ENCODE assay signal across 8 cellular contexts in genomic region chr9:126914458-126915280, GRCh38. TPM values are rescaled to one million over a fixed set of nuclear protein-coding genes. Genes with fewer than 3 reads are reported as not detected.
DNase-seq lines count a peak whose midpoint lies in the region; ATAC-seq, FAIRE-seq and TF ChIP-seq lines count a peak whose summit lies in the region.

A gene with protein sequence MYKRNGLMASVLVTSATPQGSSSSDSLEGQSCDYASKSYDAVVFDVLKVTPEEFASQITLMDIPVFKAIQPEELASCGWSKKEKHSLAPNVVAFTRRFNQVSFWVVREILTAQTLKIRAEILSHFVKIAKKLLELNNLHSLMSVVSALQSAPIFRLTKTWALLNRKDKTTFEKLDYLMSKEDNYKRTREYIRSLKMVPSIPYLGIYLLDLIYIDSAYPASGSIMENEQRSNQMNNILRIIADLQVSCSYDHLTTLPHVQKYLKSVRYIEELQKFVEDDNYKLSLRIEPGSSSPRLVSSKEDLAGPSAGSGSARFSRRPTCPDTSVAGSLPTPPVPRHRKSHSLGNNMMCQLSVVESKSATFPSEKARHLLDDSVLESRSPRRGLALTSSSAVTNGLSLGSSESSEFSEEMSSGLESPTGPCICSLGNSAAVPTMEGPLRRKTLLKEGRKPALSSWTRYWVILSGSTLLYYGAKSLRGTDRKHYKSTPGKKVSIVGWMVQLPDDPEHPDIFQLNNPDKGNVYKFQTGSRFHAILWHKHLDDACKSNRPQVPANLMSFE (plus strand): TSS chr9:126914782. CDS start chr9:126962290, 47,508 bp downstream.

- H3K4me3 ChIP-seq in HepG2 (replicated peaks in 1 of 3; ENCODE audit: insufficient read depth in 1 of 3, low read depth in 2 of 3, low read length in 3 of 3), result peak within 1 kb of the TSS; percentile 63 to 83 (median 69)

- in situ Hi-C loops in HepG2 (cut with HindIII; ENCODE audit: extremely low pct_ligation_motif_present, low pct_unique_long_range_greater_than_20kb), result no loop called here

- no peaks in the 10 kb centered on the region for H3K79me2 ChIP-seq in HepG2 (ENCODE audit: insufficient read depth, low read length)

- no peak for TF ChIP-seq CTCF in HepG2 (CRISPR knock-in tag; IDR thresholded peaks at IDR 0.05)

- H3K27ac ChIP-seq in HepG2 (ENCODE audit: extremely low read length, insufficient read depth, low read length), result no peak within 1 kb of the TSS

- peaks cover 42% of the 10 kb centered on the region for H3K4me1 ChIP-seq in HepG2 (ENCODE audit: insufficient read depth, low read length)

- peak; percentile 99 for ATAC-seq in GM19438 (IDR thresholded peaks at IDR 0.05; ENCODE audit: low read depth, unreplicated experiment)
- ATAC-seq in HG03565 (IDR thresholded peaks at IDR 0.05; ENCODE audit: unreplicated experiment), result peak; percentile 94
- ATAC-seq in HepG2, result peak; percentile 95

- no peak; a peak in 1 of 4 replicates for TF ChIP-seq POLR2A in HepG2 (IDR thresholded peaks at IDR 0.05; ENCODE audit: insufficient read depth in 1 of 2, low read depth in 2 of 2, low read length in 2 of 2)

- H3K27me3 ChIP-seq in HepG2 (ENCODE audit: control insufficient read depth in 1 of 2, insufficient read depth in 2 of 2, low read length in 2 of 2), result 0 out of 5 replicates have a peak, but pooled peaks cover 0 to 6% of the 10 kb centered on the region in 2 experiments

- FAIRE-seq in HepG2 (lab: Jason Lieb, UNC), result peak; percentile 61

- 5% methylated on average over 16 of the region's 105 CpGs for WGBS in HepG2 (ENCODE audit: low lambda C conversion rate)

- POLR2A ChIA-PET in HepG2 (lab: Yijun Ruan, JAX), result interaction anchor here (0.5 to 1.5 kb wide), 2 partner anchors 110 to 1144 kb away, joined by 4 to 5 read pairs; partner anchors contain the start of gene ZBTB43

- DNase-seq in CD1c-positive myeloid dendritic cell (ENCODE audit: extremely low spot score), result peak; percentile 97
- DNase-seq in NCI-H748 treated with DMSO at 0.1 percent for 48 hours (lab: John Stamatoyannopoulos, UW), result peak; percentile 90
- peak; percentile 80 to 83 for DNase-seq in activated CD4-positive, alpha-beta T cell treated with anti-CD3 and anti-CD28 coated beads, Interleukin-2, amount 50 U/mL, for 4 hours
- peak; percentile 94 for DNase-seq in dermis blood vessel endothelial cell
- peak; percentile 88 for DNase-seq in HepG2 (ENCODE audit: low spot score)
- DNase-seq in stimulated activated CD4-positive, alpha-beta T cell treated with anti-CD3 and anti-CD28 coated beads, Interleukin-2, amount 100 ng/mL, for 4 hours (ENCODE audit: low read depth), result peak; percentile 69

- no peak within 1 kb of the TSS for H2AFZ ChIP-seq in HepG2 (ENCODE audit: low read length)

- intact Hi-C loops in HepG2 (cut with micrococcal nuclease; ENCODE audit: unreplicated experiment), result no loop called here

- no TSS peak for BruUV-seq in HepG2 (replicated peaks; lab: Mats Ljungman, UMichigan)

- H3K9ac ChIP-seq in HepG2 (ENCODE audit: insufficient read depth, low read depth, low read length), result peak within 1 kb of the TSS; percentile 60

- TF ChIP-seq RAD21 in HepG2 (CRISPR knock-in tag; IDR thresholded peaks at IDR 0.05), result no peak

- CTCF ChIA-PET in HepG2 (lab: Yijun Ruan, JAX; ENCODE audit: low intra/inter-chr PET ratio, low total read pairs), result no interaction called here

- no peak for TF ChIP-seq EP300 in HepG2 (IDR thresholded peaks at IDR 0.05; ENCODE audit: low read depth in 2 of 2, low read length in 2 of 2)
- no peak for TF ChIP-seq EP300 in HepG2 (CRISPR knock-in tag; IDR thresholded peaks at IDR 0.05; ENCODE audit: borderline replicate concordance)

- H4K20me1 ChIP-seq in HepG2 (ENCODE audit: insufficient read depth, low read length), result no peaks in the 10 kb centered on the region

- H3K9me3 ChIP-seq in HepG2 (ENCODE audit: low read length), result no peaks in the 10 kb centered on the region

- H3K36me3 ChIP-seq in HepG2 (replicated peaks in 1 of 2; ENCODE audit: control insufficient read depth in 1 of 2, insufficient read depth in 2 of 2, low read length in 2 of 2), result no peaks in the 10 kb centered on the region

- H3K4me2 ChIP-seq in HepG2 (ENCODE audit: low read depth, low read length), result peak within 1 kb of the TSS; percentile 93

TF ChIP-seq in HepG2, 621 proteins besides CTCF, POLR2A, EP300 and RAD21 (continues in another document):
- TF ChIP-seq KLF13 (CRISPR knock-in tag; IDR thresholded peaks at IDR 0.05) (no peak), ARID2 (CRISPR knock-in tag; IDR thresholded peaks at IDR 0.05; ENCODE audit: borderline replicate concordance) (no peak), PRDM15 (CRISPR knock-in tag; IDR thresholded peaks at IDR 0.05) (0 out of 2 replicates have a peak, but pooled peaks have one; percentile 34), ZNF574 (CRISPR knock-in tag; IDR thresholded peaks at IDR 0.05) (peak; percentile 26; the same call in 1 of the 2 replicates), FOXA3 (CRISPR knock-in tag; IDR thresholded peaks at IDR 0.05) (no peak), HNRNPLL (IDR thresholded peaks at IDR 0.05; ENCODE audit: low read depth, low read length, poor library complexity, severe bottlenecking) (peak; percentile 88), ZNF563 (CRISPR knock-in tag; IDR thresholded peaks at IDR 0.05) (0 out of 2 replicates have a peak, but pooled peaks have one; percentile 8), ZNF816 (CRISPR knock-in tag; IDR thresholded peaks at IDR 0.05; ENCODE audit: borderline replicate concordance) (no peak)

RNA-seq across cellular contexts. Expression of the gene that starts here (rescaled TPM):
- total RNA-seq in dermis blood vessel endothelial cell (3.1 and 3.3 TPM in 2 replicates), HepG2 (2016; rRNA removed; fragmentation: Illumina TruSeq; extraction: Trizol) (2.2 and 3.7 TPM in 2 replicates)
- total RNA-seq in HepG2 (2016; cell fraction: cytosol; rRNA removed; fragmentation: Illumina TruSeq; extraction: Trizol; ENCODE audit: low read depth), result 2.5 and 3.0 TPM in 2 replicates
- 3.1 and 4.0 TPM in 2 replicates for total RNA-seq in HepG2 (2016; cell fraction: insoluble cytoplasmic fraction; rRNA removed; fragmentation: Illumina TruSeq; extraction: Trizol)
- 4.9 and 5.0 TPM in 2 replicates for total RNA-seq in HepG2 (2016; cell fraction: membrane; rRNA removed; fragmentation: Illumina TruSeq; extraction: Trizol)
- 7.5 and 9.4 TPM in 2 replicates for total RNA-seq in HepG2 (2016; cell fraction: nucleus; rRNA removed; fragmentation: Illumina TruSeq; extraction: Trizol)
- 6.5 and 9.5 TPM in 2 replicates for polyA plus RNA-seq in HepG2 (2011; rRNA removed)
- polyA plus RNA-seq in HepG2 (2011; cell fraction: cytosol; rRNA removed), result 3.0 and 5.8 TPM in 2 replicates
- polyA plus RNA-seq in HepG2 (2011; cell fraction: nucleus; rRNA removed), result 26.3 and 34.5 TPM in 2 replicates
- 11.9 and 13.3 TPM in 2 replicates for polyA plus RNA-seq in HepG2 (2012)
- 2.9 and 3.7 TPM in 2 replicates for polyA plus RNA-seq in HepG2 (2016; cell fraction: cytosol; fragmentation: Illumina TruSeq; extraction: Trizol; ENCODE audit: low read depth)
- polyA plus RNA-seq in HepG2 (2016; cell fraction: insoluble cytoplasmic fraction; fragmentation: Illumina TruSeq; extraction: Trizol; ENCODE audit: low read depth), result 2.8 and 3.2 TPM in 2 replicates
- polyA plus RNA-seq in HepG2 (2016; cell fraction: membrane; fragmentation: Illumina TruSeq; extraction: Trizol; ENCODE audit: low read depth), result 3.1 and 4.4 TPM in 2 replicates
- 6.9 and 11.6 TPM in 2 replicates for polyA plus RNA-seq in HepG2 (2016; cell fraction: nucleus; fragmentation: Illumina TruSeq; extraction: Trizol; ENCODE audit: insufficient read depth, low read depth)
- polyA minus RNA-seq in HepG2 (2011; rRNA and poly(A)+ RNA removed; ENCODE audit: low replicate concordance), result 7.3 and 9.6 TPM in 2 replicates
- 2.6 and 3.3 TPM in 2 replicates for polyA minus RNA-seq in HepG2 (2011; cell fraction: cytosol; rRNA and poly(A)+ RNA removed)
- 15.6 and 26.6 TPM in 2 replicates for polyA minus RNA-seq in HepG2 (2011; cell fraction: nucleus; rRNA and poly(A)+ RNA removed)
